12 cellular contexts compared by ENCODE assay signal in the genomic region with DNA sequence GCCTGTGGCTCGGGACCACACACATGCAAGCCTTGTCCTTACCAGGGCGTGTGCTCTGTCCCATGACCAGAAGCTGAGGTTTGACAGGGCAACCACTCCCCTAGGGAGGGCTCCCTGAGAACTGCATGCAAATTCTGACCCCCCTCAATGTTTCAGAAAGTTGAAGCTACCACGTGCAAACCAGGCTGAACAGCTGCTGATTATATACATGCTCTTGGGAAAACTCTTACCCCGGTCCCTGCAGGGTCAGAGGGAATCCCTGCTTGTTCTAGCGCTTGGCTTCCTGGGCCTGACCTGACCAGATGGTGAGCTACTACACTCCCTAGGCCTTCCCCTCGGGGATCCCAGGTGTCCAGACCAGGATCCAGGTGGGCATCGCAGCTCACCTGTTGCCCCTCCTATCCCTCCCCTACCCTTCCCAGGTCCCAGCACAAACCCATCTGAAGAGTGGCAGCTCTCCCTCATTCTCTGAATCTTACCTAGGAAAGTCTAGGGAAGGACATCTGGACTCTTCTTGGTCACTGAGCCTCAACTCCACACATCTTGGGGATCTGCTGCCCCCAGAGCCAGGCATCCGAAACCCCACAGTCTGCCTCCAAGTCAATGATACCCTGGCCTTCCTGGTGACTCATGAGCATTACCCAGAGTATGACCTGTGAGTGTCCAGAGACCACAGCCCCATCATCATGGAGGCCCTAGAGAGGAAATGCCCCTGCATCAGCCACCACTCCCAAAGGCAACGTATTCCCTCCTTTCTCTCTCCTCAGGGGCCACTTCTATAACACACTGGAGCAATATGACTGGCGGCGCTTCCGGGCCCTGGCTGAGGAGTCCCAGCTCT.
DNase-seq lines count a peak whose midpoint lies in the region; ATAC-seq and TF ChIP-seq lines count a peak whose summit lies in the region.
"Had no signal": no experiment of that assay in that cellular context is flagged by ENCODE, and none has a peak within 500 bp of the region (broad histone marks: within the 10 kb centered on the region; RNA-seq: fewer than 3 reads in every experiment).

No MANE protein-coding gene starts in this region.

- ATAC-seq in GM18502 (IDR thresholded peaks at IDR 0.05; ENCODE audit: poor library complexity, unreplicated experiment) (peak; percentile 87), GM21390 (IDR thresholded peaks at IDR 0.05; ENCODE audit: unreplicated experiment) (peak; percentile 84), HG03108 (IDR thresholded peaks at IDR 0.05; ENCODE audit: unreplicated experiment) (peak; percentile 75), foreskin keratinocyte (no peak)
- no peak for ATAC-seq in activated CD8-positive, alpha-beta T cell treated with anti-CD3 and anti-CD28 coated beads, Interleukin-2, amount 10 ng/mL, durations not matched to agents 7 days and 5 days
- ATAC-seq: activated naive CD8-positive, alpha-beta T cell treated with anti-CD3 and anti-CD28 coated beads, Interleukin-2, amount 50 U/mL, for 24 hours; left lung had no signal

- peaks cover 7% of the 10 kb centered on the region for H3K27me3 ChIP-seq in foreskin keratinocyte
- H3K27me3 ChIP-seq: left lung had no signal

- peaks cover 1% of the 10 kb centered on the region for H3K27me3 Mint-ChIP-seq in activated CD8-positive, alpha-beta T cell treated with anti-CD3 and anti-CD28 coated beads, Interleukin-2, amount 10 ng/mL, durations not matched to agents 7 days and 5 days (ENCODE audit: low read depth)

- no peak overlapping the region for H3K27ac Mint-ChIP-seq in activated CD8-positive, alpha-beta T cell treated with anti-CD3 and anti-CD28 coated beads, Interleukin-2, amount 10 ng/mL, durations not matched to agents 7 days and 5 days
- H3K27ac Mint-ChIP-seq: activated naive CD8-positive, alpha-beta T cell treated with anti-CD3 and anti-CD28 coated beads, Interleukin-2, amount 50 U/mL, for 24 hours; stimulated activated naive CD8-positive, alpha-beta T cell treated with anti-CD3 and anti-CD28 coated beads, Interleukin-15, Interleukin-2, amounts not matched to agents 100 ng/mL and 50 ng/mL, for 24 hours had no signal

- no peak for TF ChIP-seq CTCF in foreskin keratinocyte (conservative IDR thresholded peaks at IDR 0.05)

- H3K9me3 Mint-ChIP-seq in activated CD8-positive, alpha-beta T cell treated with anti-CD3 and anti-CD28 coated beads, Interleukin-2, amount 10 ng/mL, durations not matched to agents 7 days and 5 days (ENCODE audit: insufficient read depth), result no peaks in the 10 kb centered on the region
- H3K9me3 Mint-ChIP-seq: activated naive CD8-positive, alpha-beta T cell treated with anti-CD3 and anti-CD28 coated beads, Interleukin-2, amount 50 U/mL, for 24 hours; stimulated activated naive CD8-positive, alpha-beta T cell treated with anti-CD3 and anti-CD28 coated beads, Interleukin-15, Interleukin-2, amounts not matched to agents 100 ng/mL and 50 ng/mL, for 24 hours had no signal

- POLR2A ChIA-PET in activated CD8-positive, alpha-beta T cell treated with anti-CD3 and anti-CD28 coated beads, Interleukin-2, amount 10 ng/mL, durations not matched to agents 7 days and 5 days (lab: Charles Lee), result no interaction called here

- peaks cover 21% of the 10 kb centered on the region for H3K4me1 Mint-ChIP-seq in activated CD8-positive, alpha-beta T cell treated with anti-CD3 and anti-CD28 coated beads, Interleukin-2, amount 10 ng/mL, durations not matched to agents 7 days and 5 days (ENCODE audit: low read depth)

- CTCF ChIA-PET in activated CD8-positive, alpha-beta T cell treated with anti-CD3 and anti-CD28 coated beads, Interleukin-2, amount 10 ng/mL, durations not matched to agents 7 days and 5 days (lab: Charles Lee), result no interaction called here

- H3K27ac ChIP-seq in caudate nucleus (ENCODE audit: low read depth, low read length), result peak overlapping the region; percentile 71
- H3K27ac ChIP-seq in foreskin keratinocyte, result no peak overlapping the region
- H3K27ac ChIP-seq: left lung, VCaP had no signal

- H3K4me3 Mint-ChIP-seq in activated CD8-positive, alpha-beta T cell treated with anti-CD3 and anti-CD28 coated beads, Interleukin-2, amount 10 ng/mL, durations not matched to agents 7 days and 5 days, result no peak overlapping the region
- H3K4me3 Mint-ChIP-seq: activated naive CD8-positive, alpha-beta T cell treated with anti-CD3 and anti-CD28 coated beads, Interleukin-2, amount 50 U/mL, for 24 hours; stimulated activated naive CD8-positive, alpha-beta T cell treated with anti-CD3 and anti-CD28 coated beads, Interleukin-15, Interleukin-2, amounts not matched to agents 100 ng/mL and 50 ng/mL, for 24 hours had no signal

- H3K4me1 ChIP-seq in foreskin keratinocyte, result no peaks in the 10 kb centered on the region

- DNase-seq in caudate nucleus (lab: John Stamatoyannopoulos, UW), result peak in 1 of 61 donors; percentile 48
- DNase-seq in activated CD8-positive, alpha-beta T cell treated with anti-CD3 and anti-CD28 coated beads, Interleukin-2, amount 10 ng/mL, durations not matched to agents 7 days and 5 days, result no peak
- DNase-seq in T-helper 2 cell, result no peak
- no peak for DNase-seq in NCI-H1105 treated with DMSO at 0.1 percent for 48 hours (lab: John Stamatoyannopoulos, UW)
- no peak for DNase-seq in foreskin keratinocyte
- DNase-seq: activated naive CD8-positive, alpha-beta T cell treated with anti-CD3 and anti-CD28 coated beads, Interleukin-2, amount 50 U/mL, for 24 hours; left lung had no signal

- no peaks in the 10 kb centered on the region for H3K36me3 Mint-ChIP-seq in activated CD8-positive, alpha-beta T cell treated with anti-CD3 and anti-CD28 coated beads, Interleukin-2, amount 10 ng/mL, durations not matched to agents 7 days and 5 days (ENCODE audit: low read depth)

Comparison
In these comparisons a context has a peak if more than half of its experiments do, and no peak if none do; other contexts are left out.
1. ATAC-seq: peak in GM18502 (single experiment), GM21390 (single experiment) and HG03108 (single experiment); none in activated CD8-positive, alpha-beta T cell treated with anti-CD3 and anti-CD28 coated beads, Interleukin-2, amount 10 ng/mL, durations not matched to agents 7 days and 5 days (single experiment) and foreskin keratinocyte (single experiment).